ENCODE assay signal across 17 cellular contexts in the genomic region with DNA sequence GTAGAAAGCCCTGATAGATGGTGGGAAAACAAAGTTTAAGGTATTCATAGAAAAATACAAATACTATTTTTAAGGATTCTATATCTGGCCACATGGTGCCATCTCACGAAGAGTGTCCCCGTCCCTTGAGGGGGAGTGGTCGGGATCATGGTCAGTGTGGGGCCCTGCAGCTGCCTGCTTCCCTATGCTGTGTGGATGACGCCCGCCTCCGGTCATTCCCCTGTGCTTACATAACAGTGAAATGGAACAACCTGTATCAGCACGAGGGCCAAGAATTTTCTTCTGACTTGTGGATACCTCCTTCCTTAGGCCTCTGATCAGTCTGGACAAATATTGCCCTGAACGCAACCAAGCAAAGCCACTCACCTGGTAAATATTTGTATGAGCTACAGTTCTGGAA. TPM values are rescaled to one million over a fixed set of nuclear protein-coding genes. Genes with fewer than 3 reads are reported as not detected.
"Had no signal": no experiment of that assay in that cellular context is flagged by ENCODE, and none has a peak within 500 bp of the region (broad histone marks: within the 10 kb centered on the region; RNA-seq: fewer than 3 reads in every experiment).

No MANE protein-coding gene starts in this region.

RNA-seq across cellular contexts. Expression of a gene that starts 3.6 kb away (rescaled TPM):
- total RNA-seq: hepatocyte, kidney epithelial cell, left cardiac atrium, left colon, left ventricle myocardium inferior, left ventricle myocardium superior, liver, lung microvascular endothelial cell, mammary epithelial cell, mesenteric fat pad, mesothelial cell of epicardium, mononuclear cell, mucosa of descending colon, mucosa of gallbladder, myocyte had no signal
- polyA plus RNA-seq: immature natural killer cell, keratinocyte, liver, mammary epithelial cell had no signal
